36 cellular contexts compared by ENCODE assay signal in the genomic region with DNA sequence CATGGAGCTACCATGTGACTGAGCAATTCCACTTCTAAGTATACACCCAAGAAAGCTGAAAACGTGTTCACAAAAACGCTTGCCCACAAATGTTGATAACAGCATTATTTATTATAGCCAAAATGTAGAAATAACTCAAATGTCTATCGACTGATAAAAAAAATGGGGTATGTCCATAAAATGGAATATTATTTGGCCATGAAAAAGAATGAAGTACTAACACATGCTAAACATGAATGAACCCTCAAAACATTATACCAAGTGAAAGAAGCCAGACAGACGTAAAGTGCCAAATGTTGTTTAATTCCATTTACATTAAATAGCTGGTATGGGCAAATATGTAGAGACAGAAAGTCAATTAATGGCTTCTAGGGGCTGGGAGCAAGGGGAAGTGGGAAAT.
"Had no signal": no experiment of that assay in that cellular context is flagged by ENCODE, and none has a peak within 500 bp of the region (broad histone marks: within the 10 kb centered on the region; RNA-seq: fewer than 3 reads in every experiment).

No MANE protein-coding gene starts in this region.

- H3K27me3 ChIP-seq: MG63 had no signal

- H3K9me3 ChIP-seq: MG63 had no signal

- DNase-seq: Karpas-422, Kasumi-1, MG63, MM.1S, MV-4-11, NCI-H1048, NCI-H1092, NCI-H1092 treated with DMSO at 0.1 percent for 48 hours, NCI-H1105, NCI-H1105 treated with DMSO at 0.1 percent for 48 hours, NCI-H1417, NCI-H1417 treated with DMSO at 0.1 percent for 48 hours, NCI-H1436, NCI-H1436 treated with DMSO at 0.1 percent for 48 hours, NCI-H146, NCI-H1694, NCI-H1694 treated with DMSO at 0.1 percent for 48 hours, NCI-H187, NCI-H187 treated with DMSO at 0.1 percent for 48 hours, NCI-H1930, NCI-H2029, NCI-H2029 treated with DMSO at 0.1 percent for 48 hours, NCI-H2081, NCI-H2081 treated with DMSO at 0.1 percent for 48 hours, NCI-H2107, NCI-H2171, NCI-H2171 treated with DMSO at 0.1 percent for 48 hours, NCI-H2227 treated with DMSO at 0.1 percent for 48 hours, NCI-H226, NCI-H345, NCI-H446, NCI-H446 treated with DMSO at 0.1 percent for 48 hours, NCI-H510A, NCI-H510A treated with DMSO at 0.1 percent for 48 hours, NCI-H524, NCI-H524 treated with DMSO at 0.1 percent for 48 hours had no signal

- H3K4me3 ChIP-seq: MG63 had no signal

- H3K36me3 ChIP-seq: MG63 had no signal
